8 cellular contexts compared by ENCODE assay signal in the genomic region with DNA sequence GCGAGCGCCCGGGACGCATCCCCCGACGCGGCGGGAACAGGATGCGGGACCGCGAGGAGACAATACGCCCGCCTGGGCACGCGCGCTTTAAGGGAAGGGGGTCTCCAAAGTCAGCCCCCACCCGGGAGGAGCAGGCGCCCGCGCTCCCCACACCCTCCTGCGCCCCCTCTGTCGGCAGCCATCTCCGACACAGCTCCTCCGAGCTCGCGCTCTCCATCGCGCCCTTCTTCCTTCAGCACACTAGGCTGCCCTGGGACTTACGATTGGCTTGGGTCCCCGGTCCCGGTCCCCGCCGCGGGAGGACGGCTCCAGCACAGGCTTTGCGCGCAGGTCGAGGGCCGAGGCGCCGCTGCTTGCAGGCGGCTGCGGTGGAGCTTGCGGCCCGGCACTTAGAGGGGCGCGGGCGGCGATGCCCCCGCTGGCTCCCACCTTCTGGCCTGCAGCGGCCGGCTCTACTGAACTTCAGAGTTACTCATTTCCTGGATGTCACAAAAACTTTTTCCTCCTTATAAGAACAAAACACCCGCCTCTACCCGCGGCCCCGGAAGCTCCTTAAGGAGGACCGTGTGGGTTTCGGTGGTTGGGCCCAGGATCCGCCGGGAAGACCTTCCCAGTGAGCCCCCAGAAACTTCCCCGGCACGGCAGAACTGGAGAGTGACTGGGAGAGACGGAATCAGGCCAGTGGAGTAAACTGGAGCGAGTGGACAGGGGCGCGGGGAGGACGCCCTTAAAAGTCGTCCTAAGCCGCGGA. TPM values are rescaled to one million over a fixed set of nuclear protein-coding genes. Genes with fewer than 3 reads are reported as not detected.
DNase-seq lines count a peak whose midpoint lies in the region; ATAC-seq and TF ChIP-seq lines count a peak whose summit lies in the region.

A gene with protein sequence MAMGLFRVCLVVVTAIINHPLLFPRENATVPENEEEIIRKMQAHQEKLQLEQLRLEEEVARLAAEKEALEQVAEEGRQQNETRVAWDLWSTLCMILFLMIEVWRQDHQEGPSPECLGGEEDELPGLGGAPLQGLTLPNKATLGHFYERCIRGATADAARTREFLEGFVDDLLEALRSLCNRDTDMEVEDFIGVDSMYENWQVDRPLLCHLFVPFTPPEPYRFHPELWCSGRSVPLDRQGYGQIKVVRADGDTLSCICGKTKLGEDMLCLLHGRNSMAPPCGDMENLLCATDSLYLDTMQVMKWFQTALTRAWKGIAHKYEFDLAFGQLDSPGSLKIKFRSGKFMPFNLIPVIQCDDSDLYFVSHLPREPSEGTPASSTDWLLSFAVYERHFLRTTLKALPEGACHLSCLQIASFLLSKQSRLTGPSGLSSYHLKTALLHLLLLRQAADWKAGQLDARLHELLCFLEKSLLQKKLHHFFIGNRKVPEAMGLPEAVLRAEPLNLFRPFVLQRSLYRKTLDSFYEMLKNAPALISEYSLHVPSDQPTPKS (minus strand): TSS at position 481 of the 751 bp plus-strand sequence. CDS start 22,414 bp downstream, outside the sequence.

- H3K27me3 ChIP-seq in A673 (replicated peaks; ENCODE audit: insufficient read depth, low read depth, low read length, poor library complexity) = no peaks in the 10 kb centered on the region
- H3K27me3 ChIP-seq in mononuclear cell (ENCODE audit: insufficient read depth, low read length) = no peaks in the 10 kb centered on the region

- H3K4me1 ChIP-seq in A673 (ENCODE audit: insufficient read depth, low read length, poor library complexity, severe bottlenecking) = peaks cover 31% of the 10 kb centered on the region
- peaks cover 56% of the 10 kb centered on the region for H3K4me1 ChIP-seq in mononuclear cell (ENCODE audit: insufficient read depth, low read length)

- peak; percentile 42 for TF ChIP-seq CTCF in A673 (conservative IDR thresholded peaks at IDR 0.05; ENCODE audit: low read depth, low read length)
- TF ChIP-seq CTCF in endothelial cell (IDR thresholded peaks at IDR 0.05; ENCODE audit: unreplicated experiment) = no peak

- peaks cover 9% of the 10 kb centered on the region for H3K27me3 Mint-ChIP-seq in activated CD8-positive, alpha-beta memory T cell treated with anti-CD3 and anti-CD28 coated beads, Interleukin-2, amount 10 ng/mL, durations not matched to agents 7 days and 5 days
- H3K27me3 Mint-ChIP-seq in endothelial cell (ENCODE audit: unreplicated experiment) = peaks cover 8% of the 10 kb centered on the region

- H3K27ac ChIP-seq in A673 (ENCODE audit: low read depth, low read length, poor library complexity, severe bottlenecking) = peak within 1 kb of the TSS; percentile 99

- BruUV-seq in A673 (replicated peaks; lab: Mats Ljungman, UMichigan) = no TSS peak

- H3K9me3 Mint-ChIP-seq in activated CD8-positive, alpha-beta memory T cell treated with anti-CD3 and anti-CD28 coated beads, Interleukin-2, amount 10 ng/mL, durations not matched to agents 7 days and 5 days (ENCODE audit: low read depth) = no peaks in the 10 kb centered on the region
- no peaks in the 10 kb centered on the region for H3K9me3 Mint-ChIP-seq in endothelial cell (ENCODE audit: unreplicated experiment)

- H3K27ac Mint-ChIP-seq in activated CD8-positive, alpha-beta memory T cell treated with anti-CD3 and anti-CD28 coated beads, Interleukin-2, amount 10 ng/mL, durations not matched to agents 7 days and 5 days = peak within 1 kb of the TSS; percentile 100
- H3K27ac Mint-ChIP-seq in endothelial cell (ENCODE audit: unreplicated experiment) = peak within 1 kb of the TSS; percentile 99

- peaks cover 12% of the 10 kb centered on the region for H3K36me3 Mint-ChIP-seq in activated CD8-positive, alpha-beta memory T cell treated with anti-CD3 and anti-CD28 coated beads, Interleukin-2, amount 10 ng/mL, durations not matched to agents 7 days and 5 days
- H3K36me3 Mint-ChIP-seq in endothelial cell (ENCODE audit: low read depth, unreplicated experiment) = peaks cover 7% of the 10 kb centered on the region

- ATAC-seq in GM18511 (IDR thresholded peaks at IDR 0.05; ENCODE audit: unreplicated experiment) = peak; percentile 80
- ATAC-seq in HG03025 (IDR thresholded peaks at IDR 0.05; ENCODE audit: low FRiP score, unreplicated experiment) = peak; percentile 56
- ATAC-seq in activated CD8-positive, alpha-beta memory T cell treated with anti-CD3 and anti-CD28 coated beads, Interleukin-2, amount 10 ng/mL, durations not matched to agents 7 days and 5 days = peak; percentile 80

- peak within 1 kb of the TSS; percentile 95 for H3K4me3 Mint-ChIP-seq in activated CD8-positive, alpha-beta memory T cell treated with anti-CD3 and anti-CD28 coated beads, Interleukin-2, amount 10 ng/mL, durations not matched to agents 7 days and 5 days
- peak within 1 kb of the TSS; percentile 97 for H3K4me3 Mint-ChIP-seq in endothelial cell (ENCODE audit: unreplicated experiment)

- H3K4me3 ChIP-seq in A673 (ENCODE audit: low read depth, low read length, poor library complexity, severe bottlenecking) = peak within 1 kb of the TSS; percentile 72
- H3K4me3 ChIP-seq in mononuclear cell (ENCODE audit: low read length) = peak within 1 kb of the TSS; percentile 92

- POLR2A ChIA-PET in A673 (lab: Charles Lee; ENCODE audit: low non-redundant PET) = interaction anchor here (0.6 to 1.4 kb wide), 3 partner anchors 9 to 1618 kb away, joined by 3 to 6 read pairs (median 4); no protein-coding TSS in a partner anchor

- H3K9me3 ChIP-seq in A673 (ENCODE audit: low read depth, low read length, poor library complexity, severe bottlenecking) (no peaks in the 10 kb centered on the region), mononuclear cell (ENCODE audit: low read depth, low read length) (no peaks in the 10 kb centered on the region)

- intact Hi-C loops in A673 (cut with micrococcal nuclease; ENCODE audit: unreplicated experiment) = no loop called here

- CTCF ChIA-PET in A673 (lab: Charles Lee) = interaction anchor here (0.9 to 1.4 kb wide), 4 partner anchors 9 to 64 kb away, joined by 3 to 7 read pairs (median 4); a partner anchor contains a TSS
- CTCF ChIA-PET in activated CD8-positive, alpha-beta memory T cell treated with anti-CD3 and anti-CD28 coated beads, Interleukin-2, amount 10 ng/mL, durations not matched to agents 7 days and 5 days (lab: Charles Lee) = interaction anchor here (0.9 to 7.0 kb wide), 14 partner anchors 9 to 84 kb away, joined by 3 to 65 read pairs (median 8); a partner anchor contains a TSS

- H3K36me3 ChIP-seq in A673 (ENCODE audit: insufficient read depth, low read length, poor library complexity, severe bottlenecking) = no peaks in the 10 kb centered on the region

- peak; percentile 86 for DNase-seq in A673 (ENCODE audit: low spot score)
- DNase-seq in NOMO-1 treated with dmso at 0.1 percent for 144 hours (lab: John Stamatoyannopoulos, UW; ENCODE audit: unreplicated experiment) = peak; percentile 88
- DNase-seq in activated CD8-positive, alpha-beta memory T cell treated with anti-CD3 and anti-CD28 coated beads, Interleukin-2, amount 10 ng/mL, durations not matched to agents 7 days and 5 days = peak; percentile 84
- DNase-seq in endothelial cell (ENCODE audit: low spot score) = peak; percentile 68
- peak; percentile 56 to 72 for DNase-seq in stimulated activated CD8-positive, alpha-beta memory T cell treated with anti-CD3 and anti-CD28 coated beads, Interleukin-7, amount 100 ng/mL, for 4 hours (ENCODE audit: low read depth in 2 of 2)

- H3K4me1 Mint-ChIP-seq in activated CD8-positive, alpha-beta memory T cell treated with anti-CD3 and anti-CD28 coated beads, Interleukin-2, amount 10 ng/mL, durations not matched to agents 7 days and 5 days = peaks cover 50% of the 10 kb centered on the region
- peaks cover 40% of the 10 kb centered on the region for H3K4me1 Mint-ChIP-seq in endothelial cell (ENCODE audit: unreplicated experiment)

RNA-seq across cellular contexts. Expression of the gene that starts here (rescaled TPM):
- total RNA-seq in A673 (2021) (23.1 and 24.8 TPM in 2 replicates), endothelial cell (ENCODE audit: unreplicated experiment) (16.3 TPM), mononuclear cell (62.7 TPM)
- total RNA-seq in activated CD8-positive, alpha-beta memory T cell treated with anti-CD3 and anti-CD28 coated beads, Interleukin-2, amount 10 ng/mL, durations not matched to agents 7 days and 5 days = 10 to 100 TPM; 21.6 to 21.9 TPM

Comparison
In these comparisons a context has a peak if more than half of its experiments do, and no peak if none do; other contexts are left out.
1. Peak in every context shown above with its lines: DNase-seq, ATAC-seq, H3K4me3 ChIP-seq and H3K27ac ChIP-seq.